11 cellular contexts compared by ENCODE assay signal in genomic region chr15:78951841-78952238, GRCh38. TPM values are rescaled to one million over a fixed set of nuclear protein-coding genes. Genes with fewer than 3 reads are reported as not detected.
DNase-seq lines count a peak whose midpoint lies in the region; ATAC-seq, FAIRE-seq and TF ChIP-seq lines count a peak whose summit lies in the region.
"Had no signal": no experiment of that assay in that cellular context is flagged by ENCODE, and none has a peak within 500 bp of the region (broad histone marks: within the 10 kb centered on the region; RNA-seq: fewer than 3 reads in every experiment).

No MANE protein-coding gene starts in this region.

- H3K36me3 ChIP-seq in mammary epithelial cell (ENCODE audit: insufficient read depth, low read length), result no peaks in the 10 kb centered on the region
- H3K36me3 ChIP-seq in mesenchymal stem cell (ENCODE audit: control insufficient read depth in 1 of 2, insufficient read depth in 2 of 2, low read depth in 1 of 2, low read length in 2 of 2), result no peaks in the 10 kb centered on the region

- no peak for ATAC-seq in HG03439 (IDR thresholded peaks at IDR 0.05; ENCODE audit: unreplicated experiment)

- TF ChIP-seq CTCF in Calu3 (IDR thresholded peaks at IDR 0.05; ENCODE audit: unreplicated experiment) (no peak), mammary epithelial cell (conservative IDR thresholded peaks at IDR 0.05 in 1 of 2, IDR thresholded peaks at IDR 0.05 in 1 of 2; ENCODE audit: extremely low read depth in 1 of 2, insufficient read depth in 1 of 2, low read depth in 1 of 2, low read length in 2 of 2) (no peak), mesothelial cell of epicardium (IDR thresholded peaks at IDR 0.05; ENCODE audit: unreplicated experiment) (no peak)

- H2AK5ac ChIP-seq in mesenchymal stem cell (ENCODE audit: low read length, severe bottlenecking), result no peak overlapping the region

- no peak overlapping the region for H3K18ac ChIP-seq in mesenchymal stem cell (ENCODE audit: low read depth in 1 of 2, low read length in 2 of 2)

- in situ Hi-C loops in mammary epithelial cell (cut with MboI; ENCODE audit: low sequenced_read_pairs in 2 of 2), result no loop called here

- CTCF ChIA-PET in Calu3 (lab: Charles Lee) (interaction anchor here (3.3 kb wide), 1 partner anchor 28 kb away, joined by 14 read pairs; no protein-coding TSS in a partner anchor), mammary epithelial cell (lab: Charles Lee; ENCODE audit: low non-redundant PET) (no interaction called here)

- no peaks in the 10 kb centered on the region for H3K27me3 ChIP-seq in mammary epithelial cell (ENCODE audit: insufficient read depth, low read length)
- H3K27me3 ChIP-seq in mesenchymal stem cell (ENCODE audit: control insufficient read depth in 1 of 2, insufficient read depth in 1 of 2, low read length in 2 of 2), result peaks cover 15% of the 10 kb centered on the region in 2 experiments

- H4K91ac ChIP-seq in mesenchymal stem cell (ENCODE audit: low read length), result no peak overlapping the region

- H3K4me3 ChIP-seq in mammary epithelial cell (replicated peaks in 1 of 3; ENCODE audit: insufficient read depth in 1 of 3, low read depth in 2 of 3, low read length in 3 of 3) (no peak overlapping the region), mesenchymal stem cell (ENCODE audit: insufficient read depth in 1 of 2, low read depth in 1 of 2, low read length in 2 of 2) (no peak overlapping the region)

- H3K4me3 Mint-ChIP-seq in Calu3 (ENCODE audit: low read depth, unreplicated experiment) (peak overlapping the region; percentile 31), mesothelial cell of epicardium (no peak overlapping the region)

- no peak for FAIRE-seq in RCC 7860 (lab: Jason Lieb, UNC)
- FAIRE-seq: G401.6, urothelium cell line had no signal

- no peak overlapping the region for H3K9ac ChIP-seq in mammary epithelial cell (ENCODE audit: insufficient read depth, low read length)
- H3K9ac ChIP-seq in mesenchymal stem cell (ENCODE audit: low read length), result no peak overlapping the region

- BruUV-seq in Calu3 (replicated peaks; lab: Mats Ljungman, UMichigan) (no TSS peak), mammary epithelial cell (replicated peaks; lab: Mats Ljungman, UMichigan) (no TSS peak)

- no peaks in the 10 kb centered on the region for H3K9me3 ChIP-seq in mammary epithelial cell (replicated peaks; ENCODE audit: insufficient read depth, low read length)
- H3K9me3 ChIP-seq in mesenchymal stem cell (ENCODE audit: control insufficient read depth, low read length), result no peaks in the 10 kb centered on the region

- no peaks in the 10 kb centered on the region for H4K20me1 ChIP-seq in mammary epithelial cell (ENCODE audit: insufficient read depth, low read length)

- no peak overlapping the region for H3K14ac ChIP-seq in mesenchymal stem cell (ENCODE audit: low read length in 2 of 2)

- H3K79me2 ChIP-seq in mammary epithelial cell (ENCODE audit: insufficient read depth, low read length), result no peaks in the 10 kb centered on the region

- dilution Hi-C loops in mammary epithelial cell (cut with HindIII; ENCODE audit: low sequenced_read_pairs), result no loop called here

- H3K4ac ChIP-seq in mesenchymal stem cell (ENCODE audit: low read depth in 1 of 2, low read length in 2 of 2), result no peak overlapping the region

- peak overlapping the region in 1 of 2 experiments; percentile 63 for H2BK12ac ChIP-seq in mesenchymal stem cell (ENCODE audit: low read length in 2 of 2)

- no peak overlapping the region for H3K23ac ChIP-seq in mesenchymal stem cell (ENCODE audit: low read length in 2 of 2)

- no peak overlapping the region for H2BK15ac ChIP-seq in mesenchymal stem cell (ENCODE audit: low read depth, poor library complexity, severe bottlenecking)

- H3K4me2 ChIP-seq in mammary epithelial cell (ENCODE audit: insufficient read depth, low read depth, low read length) (peak overlapping the region; percentile 56), mesenchymal stem cell (ENCODE audit: low read length, poor library complexity, severe bottlenecking) (no peak overlapping the region)

- H4K8ac ChIP-seq in mesenchymal stem cell (ENCODE audit: low read length), result peak overlapping the region; percentile 38

- H2BK5ac ChIP-seq in mesenchymal stem cell (ENCODE audit: low read depth, low read length, poor library complexity, severe bottlenecking), result no peak overlapping the region

- no peak overlapping the region for H2BK120ac ChIP-seq in mesenchymal stem cell (ENCODE audit: low read depth, low read length)

- no peaks in the 10 kb centered on the region for H3K27me3 Mint-ChIP-seq in Calu3 (ENCODE audit: unreplicated experiment)
- H3K27me3 Mint-ChIP-seq in mesothelial cell of epicardium (ENCODE audit: low read depth), result no peaks in the 10 kb centered on the region

- DNase-seq in Calu3, result peak; percentile 64
- peak; percentile 19 for DNase-seq in LHCN-M2 (ENCODE audit: low read depth)
- DNase-seq in mammary epithelial cell, result peak; percentile 70
- DNase-seq in mesenchymal stem cell, result peak; percentile 26
- DNase-seq in activated T-cell treated with anti-CD3 and anti-CD28 coated beads for 4 hours, result no peak
- no peak for DNase-seq in mesothelial cell of epicardium (ENCODE audit: low spot score in 2 of 2, unreplicated experiment in 2 of 2)
- DNase-seq in RCC 7860 (ENCODE audit: low spot score), result no peak
- DNase-seq: NCI-H1694 had no signal

- intact Hi-C loops in Calu3 (cut with micrococcal nuclease; ENCODE audit: unreplicated experiment), result loop anchor here (2.0 kb wide), 1 partner anchor 17 kb away; no protein-coding TSS in a partner anchor
- intact Hi-C loops in mammary epithelial cell (cut with micrococcal nuclease), result no loop called here

- peaks cover 20% of the 10 kb centered on the region for H3K36me3 Mint-ChIP-seq in Calu3 (ENCODE audit: insufficient read depth, unreplicated experiment)
- H3K36me3 Mint-ChIP-seq in mesothelial cell of epicardium, result no peaks in the 10 kb centered on the region

- peaks cover 56% of the 10 kb centered on the region for H3K4me1 Mint-ChIP-seq in Calu3 (ENCODE audit: low read depth, unreplicated experiment)
- peaks cover 30% of the 10 kb centered on the region for H3K4me1 Mint-ChIP-seq in mesothelial cell of epicardium

- H3K9me3 Mint-ChIP-seq in Calu3 (ENCODE audit: low read depth, unreplicated experiment) (no peaks in the 10 kb centered on the region), mesothelial cell of epicardium (no peaks in the 10 kb centered on the region)

- peaks cover 16% of the 10 kb centered on the region for H3K4me1 ChIP-seq in mammary epithelial cell (ENCODE audit: insufficient read depth, low read length)
- peaks cover 6% of the 10 kb centered on the region for H3K4me1 ChIP-seq in mesenchymal stem cell (ENCODE audit: control insufficient read depth, insufficient read depth, low read depth, low read length)

- H3K27ac Mint-ChIP-seq in Calu3 (ENCODE audit: unreplicated experiment), result peak overlapping the region; percentile 87
- no peak overlapping the region for H3K27ac Mint-ChIP-seq in mesothelial cell of epicardium

- no peaks in the 10 kb centered on the region for H3K79me1 ChIP-seq in mesenchymal stem cell (replicated peaks; ENCODE audit: low read length, poor library complexity, severe bottlenecking)

- no peak overlapping the region for H3K27ac ChIP-seq in mammary epithelial cell (ENCODE audit: insufficient read depth, low read depth, low read length)
- no peak overlapping the region for H3K27ac ChIP-seq in mesenchymal stem cell (ENCODE audit: low read length, poor library complexity, severe bottlenecking)

- H2AFZ ChIP-seq in mammary epithelial cell (ENCODE audit: low read depth, low read length), result peak overlapping the region; percentile 33
- no peak overlapping the region for H2AFZ ChIP-seq in mesenchymal stem cell (ENCODE audit: low read depth, low read length)

- WGBS in mammary epithelial cell (ENCODE audit: low coverage, missing lambda C conversion rate), result 29% methylated on average over 4 of the region's 4 CpGs
- WGBS in mesenchymal stem cell, result 55% methylated on average over 3 of the region's 4 CpGs

RNA-seq across cellular contexts. Expression of gene CTSH, which starts 7.0 kb away (rescaled TPM):
- total RNA-seq in Calu3 (2022), result 327 and 433 TPM in 2 replicates
- total RNA-seq in LHCN-M2 (2014; rRNA removed), result 33.6 and 43.9 TPM in 2 replicates
- 40.8 TPM for polyA plus RNA-seq in LHCN-M2 (2012)
- 10 to 100 TPM; 22.6 to 74.2 TPM for total RNA-seq in mammary epithelial cell
- 33.6 TPM for polyA plus RNA-seq in mammary epithelial cell
- polyA minus RNA-seq in mammary epithelial cell, result 27.1 TPM
- 28.4 TPM for polyA plus RNA-seq in mesenchymal stem cell (2013, experiment 1 of 2)
- polyA plus RNA-seq in mesenchymal stem cell (2013, experiment 2 of 2), result 29.4 TPM
- total RNA-seq in mesothelial cell of epicardium, result 141 to 153 TPM (median 144 TPM) in 3 replicates

Comparison
In these comparisons a context has a peak if more than half of its experiments do, and no peak if none do; other contexts are left out.
1. DNase-seq: peak in Calu3 (single experiment), LHCN-M2 (single experiment), mammary epithelial cell (single experiment) and mesenchymal stem cell (single experiment); none in activated T-cell treated with anti-CD3 and anti-CD28 coated beads for 4 hours (single experiment), mesothelial cell of epicardium (0 of 2) and RCC 7860 (single experiment).